14 cellular contexts compared by ENCODE assay signal in genomic region chr10:97914171-97914836, GRCh38.
DNase-seq lines count a peak whose midpoint lies in the region; ATAC-seq, FAIRE-seq and TF ChIP-seq lines count a peak whose summit lies in the region.
"Had no signal": no experiment of that assay in that cellular context is flagged by ENCODE, and none has a peak within 500 bp of the region (broad histone marks: within the 10 kb centered on the region; RNA-seq: fewer than 3 reads in every experiment).

No MANE protein-coding gene starts in this region.

- no peak for DNase-seq in A549 (ENCODE audit: low read depth in 1 of 2, low spot score in 1 of 2)
- no peak for DNase-seq in GM12878 (ENCODE audit: low read depth, low spot score)
- DNase-seq in lung (ENCODE audit: low spot score): no peak
- no peak for DNase-seq in epidermal melanocyte (ENCODE audit: insufficient read length, low spot score)
- DNase-seq in NCI-H1092 (lab: John Stamatoyannopoulos, UW): no peak
- DNase-seq in HK-2 (ENCODE audit: unreplicated experiment): no peak
- DNase-seq in activated CD4-positive, CD25-positive, alpha-beta regulatory T cell (lab: John Stamatoyannopoulos, UW): no peak
- DNase-seq: DMS79, NCI-H524 treated with DMSO at 0.1 percent for 48 hours had no signal

- no peak overlapping the region for H3K9ac ChIP-seq in GM12878 (ENCODE audit: control insufficient read depth, insufficient read depth, low read length)
- H3K9ac ChIP-seq: GM23248 had no signal

- TF ChIP-seq POLR2A in A549 (IDR thresholded peaks at IDR 0.05; ENCODE audit: low read length) (no peak), GM12878 (IDR thresholded peaks at IDR 0.05; ENCODE audit: low read depth, low read length) (no peak)

- H3K4me2 ChIP-seq in A549 (peak overlapping the region; percentile 59), GM12878 (ENCODE audit: control insufficient read depth, insufficient read depth) (no peak overlapping the region)

- ATAC-seq in A549: peak; percentile 37 to 59
- peak; percentile 17 for ATAC-seq in HG03066 (IDR thresholded peaks at IDR 0.05; ENCODE audit: low read depth, unreplicated experiment)
- ATAC-seq in GM12878: peak; percentile 26
- peak; percentile 32 for ATAC-seq in lung (ENCODE audit: insufficient read depth, low FRiP score)

- H3K36me3 ChIP-seq in GM12878 (ENCODE audit: control insufficient read depth in 2 of 2, insufficient read depth in 2 of 2, low read length in 1 of 2): no peaks in the 10 kb centered on the region
- H3K36me3 ChIP-seq in lung (ENCODE audit: control insufficient read depth in 2 of 2, insufficient read depth in 2 of 2, low read length in 2 of 2): no peaks in the 10 kb centered on the region
- H3K36me3 ChIP-seq: upper lobe of left lung had no signal

- no peaks in the 10 kb centered on the region for H4K20me1 ChIP-seq in GM12878 (ENCODE audit: control insufficient read depth, insufficient read depth)

- CTCF ChIA-PET in A549 (lab: Yijun Ruan, JAX) (interaction anchor here (0.6 to 24.4 kb wide), 57 partner anchors 10 to 399 kb away, joined by 3 to 660 read pairs (median 4); partner anchors contain the start of genes CRTAC1 and R3HCC1L), GM12878 (lab: Yijun Ruan, JAX) (interaction anchor here (0.7 to 7.1 kb wide), 13 partner anchors 13 to 395 kb away, joined by 3 to 143 read pairs (median 5); no protein-coding TSS in a partner anchor)

- H3K4me1 ChIP-seq in A549: 0 out of 3 replicates have a peak, but pooled peaks cover 2% of the 10 kb centered on the region
- no peaks in the 10 kb centered on the region for H3K4me1 ChIP-seq in GM12878 (ENCODE audit: control insufficient read depth, insufficient read depth, low read length)
- peaks cover 0 to 7% of the 10 kb centered on the region in 2 donors for H3K4me1 ChIP-seq in lung (ENCODE audit: control insufficient read depth in 2 of 2, insufficient read depth in 2 of 2, low read length in 2 of 2)

- H3K9me3 ChIP-seq in A549: no peaks in the 10 kb centered on the region
- no peaks in the 10 kb centered on the region for H3K9me3 ChIP-seq in GM12878 (replicated peaks; ENCODE audit: control insufficient read depth, insufficient read depth, low read length)
- no peaks in the 10 kb centered on the region for H3K9me3 ChIP-seq in lung (ENCODE audit: control insufficient read depth in 2 of 2, insufficient read depth in 1 of 2, low read length in 1 of 2)
- H3K9me3 ChIP-seq: upper lobe of left lung had no signal

- H3K27ac ChIP-seq in A549 (peak overlapping the region; percentile 3 to 57; a peak in 3 of 6 replicates), GM12878 (ENCODE audit: control insufficient read depth, insufficient read depth) (no peak overlapping the region), lung (ENCODE audit: low read depth in 1 of 2, low read length in 1 of 2) (no peak overlapping the region)
- H3K27ac ChIP-seq: GM23248, HL-60, upper lobe of left lung had no signal

- no peaks in the 10 kb centered on the region for H3K79me2 ChIP-seq in GM12878 (ENCODE audit: control insufficient read depth, insufficient read depth, low read length)

- H3K4me3 ChIP-seq in A549 (no peak overlapping the region), GM12878 (no peak overlapping the region), lung (no peak overlapping the region)
- H3K4me3 ChIP-seq: GM23248, upper lobe of left lung had no signal

- TF ChIP-seq CTCF in A549 (IDR thresholded peaks at IDR 0.05) (no peak), GM12878 (IDR thresholded peaks at IDR 0.05 in 2 of 3, conservative IDR thresholded peaks at IDR 0.05 in 1 of 3; ENCODE audit: control insufficient read depth in 2 of 3, extremely low read depth in 1 of 3, insufficient read depth in 1 of 3, low read depth in 3 of 3, low read length in 3 of 3) (no peak), lung (IDR thresholded peaks at IDR 0.05; ENCODE audit: control extremely low read depth, extremely low read depth) (no peak)

- H3K27me3 ChIP-seq in GM12878 (replicated peaks in 1 of 2; ENCODE audit: control insufficient read depth in 2 of 2, insufficient read depth in 2 of 2, low read length in 1 of 2) (peaks cover 0 to 2% of the 10 kb centered on the region in 2 experiments; a peak in 2 of 4 replicates), lung (ENCODE audit: control insufficient read depth, insufficient read depth) (no peaks in the 10 kb centered on the region)
- H3K27me3 ChIP-seq: upper lobe of left lung had no signal

- TF ChIP-seq EP300 in A549 (IDR thresholded peaks at IDR 0.05) (no peak), GM12878 (IDR thresholded peaks at IDR 0.05; ENCODE audit: borderline replicate concordance in 1 of 2, control insufficient read depth in 1 of 2, low read depth in 2 of 2, low read length in 2 of 2) (no peak)

- SMC1A ChIA-PET in GM12878 (lab: Charles Lee; ENCODE audit: uncharacterized antibody, unreplicated experiment): interaction anchor here (1.1 to 2.7 kb wide), 3 partner anchors 113 to 131 kb away, joined by 5 to 25 read pairs (median 11); no protein-coding TSS in a partner anchor

- WGBS in A549 (ENCODE audit: missing lambda C conversion rate): 22% methylated on average over 9 of the region's 10 CpGs
- 10% methylated on average over 10 of the region's 10 CpGs for WGBS in GM12878 (ENCODE audit: insufficient coverage, insufficient replicate concordance, low lambda C conversion rate, missing lambda C conversion rate)
- 52 to 61% methylated on average over 10 of the region's 10 CpGs for WGBS in lung, 2 donors

- in situ Hi-C loops in GM12878 (cut with MboI): no loop called here

- no peak for TF ChIP-seq RAD21 in A549 (conservative IDR thresholded peaks at IDR 0.05 in 1 of 2, IDR thresholded peaks at IDR 0.05 in 1 of 2)
- no peak for TF ChIP-seq RAD21 in GM12878 (IDR thresholded peaks at IDR 0.05; ENCODE audit: insufficient read depth, low read depth, low read length)

- POLR2A ChIA-PET in A549 (lab: Yijun Ruan, JAX) (interaction anchor here (1.8 kb wide), 1 partner anchor 127 kb away, joined by 8 read pairs; no protein-coding TSS in a partner anchor), GM12878 (lab: Charles Lee) (no interaction called here)

- FAIRE-seq in A549 (lab: Jason Lieb, UNC) (no peak), GM12878 (lab: Jason Lieb, UNC) (no peak)
- FAIRE-seq: islet of Langerhans had no signal

- no peak overlapping the region for H2AFZ ChIP-seq in GM12878 (ENCODE audit: control insufficient read depth, low read depth, low read length)
- H2AFZ ChIP-seq: GM23248 had no signal

- RAD21 ChIA-PET in GM12878 (lab: Charles Lee; ENCODE audit: unreplicated experiment): interaction anchor here (1.0 to 2.9 kb wide), 5 partner anchors 114 to 511 kb away, joined by 3 to 44 read pairs (median 6); no protein-coding TSS in a partner anchor

- no TSS peak for BruUV-seq in GM12878 (replicated peaks; lab: Mats Ljungman, UMichigan)

- intact Hi-C loops in GM12878 (cut with micrococcal nuclease; ENCODE audit: unreplicated experiment): loop anchor here (1.0 to 10.0 kb wide), 4 partner anchors 114 to 750 kb away; no protein-coding TSS in a partner anchor

TF ChIP-seq in A549, 52 proteins besides CTCF, POLR2A, EP300 and RAD21 (continues in another document):
- TF ChIP-seq POLR2AphosphoS2 (conservative IDR thresholded peaks at IDR 0.05; ENCODE audit: low read length): no peak
- TF ChIP-seq ZC3H11A (IDR thresholded peaks at IDR 0.05): no peak
- TF ChIP-seq NR3C1 (IDR thresholded peaks at IDR 0.05): no peak

TF ChIP-seq in GM12878, 131 proteins besides CTCF, POLR2A, EP300 and RAD21:
- TF ChIP-seq CREB1 (IDR thresholded peaks at IDR 0.05; ENCODE audit: low read depth): no peak
- TF ChIP-seq SUPT20H (IDR thresholded peaks at IDR 0.05; ENCODE audit: borderline replicate concordance, control insufficient read depth, low read depth, low read length): no peak
- no peak for TF ChIP-seq RUNX3 (IDR thresholded peaks at IDR 0.05; ENCODE audit: low read length)
- TF ChIP-seq PRDM15 (CRISPR knock-in tag; IDR thresholded peaks at IDR 0.05): no peak
- no peak for TF ChIP-seq SRF (IDR thresholded peaks at IDR 0.05; ENCODE audit: low read depth in 2 of 2, low read length in 2 of 2)
- TF ChIP-seq PKNOX1 (IDR thresholded peaks at IDR 0.05): no peak
- TF ChIP-seq IRF4 (IDR thresholded peaks at IDR 0.05; ENCODE audit: low read depth, low read length): no peak
- no peak for TF ChIP-seq ASH2L (IDR thresholded peaks at IDR 0.05; ENCODE audit: borderline replicate concordance, low read depth)
- TF ChIP-seq SUZ12 (IDR thresholded peaks at IDR 0.05; ENCODE audit: unreplicated experiment): no peak
- no peak for TF ChIP-seq SREBF1 (IDR thresholded peaks at IDR 0.05; ENCODE audit: low read length)

Comparison
In these comparisons a context has a peak if more than half of its experiments do, and no peak if none do; other contexts are left out.
1. H3K27ac ChIP-seq: peak in A549 (2 of 2); none in GM12878 (single experiment) and lung (0 of 2).
2. Peak in every context shown above with its lines, with median percentiles within 50 percentile points of each other: ATAC-seq.